29 cellular contexts compared by ENCODE assay signal in genomic region chr15:72173864-72174550, GRCh38. TPM values are rescaled to one million over a fixed set of nuclear protein-coding genes. Genes with fewer than 3 reads are reported as not detected.
"Had no signal": no experiment of that assay in that cellular context is flagged by ENCODE, and none has a peak within 500 bp of the region (broad histone marks: within the 10 kb centered on the region; RNA-seq: fewer than 3 reads in every experiment).

No MANE protein-coding gene starts in this region.

- H3K27me3 ChIP-seq: adrenal gland, ascending aorta, dorsolateral prefrontal cortex, right lobe of liver, upper lobe of left lung had no signal

- H3K27ac ChIP-seq: adrenal gland, ascending aorta, coronary artery, dorsolateral prefrontal cortex, right lobe of liver, skin epidermis had no signal

- H3K4me1 Mint-ChIP-seq: activated B cell treated with CpG ODN at 0.5 μM for 24 hours had no signal

- DNase-seq: activated B cell treated with CpG ODN at 0.5 μM for 24 hours; activated CD4-positive, alpha-beta T cell treated with anti-CD3 and anti-CD28 coated beads, Interleukin-2, amount 50 U/mL, for 4 hours; activated effector memory CD4-positive, alpha-beta T cell treated with anti-CD3 and anti-CD28 coated beads, Interleukin-2, amount 50 U/mL, for 16 hours; activated naive CD4-positive, alpha-beta T cell treated with anti-CD3 and anti-CD28 coated beads for 36 hours; activated naive CD8-positive, alpha-beta T cell treated with anti-CD3 and anti-CD28 coated beads for 36 hours; activated T-cell treated with anti-CD3 and anti-CD28 coated beads for 4 hours; adrenal gland; effector memory CD8-positive, alpha-beta T cell; erythroblast; hippocampal formation; left colon; midbrain; naive thymus-derived CD4-positive, alpha-beta T cell; right lobe of liver; stimulated activated CD4-positive, alpha-beta T cell treated with anti-CD3 and anti-CD28 coated beads, Interleukin-4, amount 100 ng/mL, for 24 hours; stimulated activated naive CD8-positive, alpha-beta T cell treated with anti-CD3 and anti-CD28 coated beads, Interleukin-15, amount 100 ng/mL, for 72 hours; substantia nigra; T-helper 17 cell; T1000; upper lobe of left lung had no signal

- H3K4me3 Mint-ChIP-seq: activated B cell treated with CpG ODN at 0.5 μM for 24 hours; activated naive CD4-positive, alpha-beta T cell treated with anti-CD3 and anti-CD28 coated beads for 36 hours; activated naive CD8-positive, alpha-beta T cell treated with anti-CD3 and anti-CD28 coated beads for 36 hours; brain; effector memory CD8-positive, alpha-beta T cell; naive thymus-derived CD4-positive, alpha-beta T cell; stimulated activated effector memory CD8-positive, alpha-beta T cell treated with anti-CD3 and anti-CD28 coated beads, Interleukin-12 subunit alpha, Interleukin-12 subunit beta, amount 100 ng/mL, for 72 hours; stimulated activated naive CD8-positive, alpha-beta T cell treated with anti-CD3 and anti-CD28 coated beads, Interleukin-15, amount 100 ng/mL, for 72 hours; T-helper 17 cell had no signal

- H3K9me3 ChIP-seq: adrenal gland, ascending aorta, right lobe of liver, upper lobe of left lung had no signal

- H3K36me3 ChIP-seq: adrenal gland, ascending aorta, right lobe of liver, upper lobe of left lung had no signal

- H3K9me3 Mint-ChIP-seq: activated B cell treated with CpG ODN at 0.5 μM for 24 hours; activated naive CD4-positive, alpha-beta T cell treated with anti-CD3 and anti-CD28 coated beads for 36 hours; activated naive CD8-positive, alpha-beta T cell treated with anti-CD3 and anti-CD28 coated beads for 36 hours; effector memory CD8-positive, alpha-beta T cell; naive thymus-derived CD4-positive, alpha-beta T cell; stimulated activated effector memory CD8-positive, alpha-beta T cell treated with anti-CD3 and anti-CD28 coated beads, Interleukin-12 subunit alpha, Interleukin-12 subunit beta, amount 100 ng/mL, for 72 hours; stimulated activated naive CD8-positive, alpha-beta T cell treated with anti-CD3 and anti-CD28 coated beads, Interleukin-15, amount 100 ng/mL, for 72 hours had no signal

- H3K4me1 ChIP-seq: adrenal gland, ascending aorta, right lobe of liver had no signal

- FAIRE-seq: keratinocyte had no signal

- H3K4me3 ChIP-seq: adrenal gland, ascending aorta, coronary artery, dorsolateral prefrontal cortex, right lobe of liver, skin epidermis, upper lobe of left lung had no signal

- H3K36me3 Mint-ChIP-seq: activated naive CD8-positive, alpha-beta T cell treated with anti-CD3 and anti-CD28 coated beads for 36 hours; brain; naive thymus-derived CD4-positive, alpha-beta T cell; stimulated activated effector memory CD8-positive, alpha-beta T cell treated with anti-CD3 and anti-CD28 coated beads, Interleukin-12 subunit alpha, Interleukin-12 subunit beta, amount 100 ng/mL, for 72 hours had no signal

- H3K27ac Mint-ChIP-seq: activated B cell treated with CpG ODN at 0.5 μM for 24 hours; activated naive CD4-positive, alpha-beta T cell treated with anti-CD3 and anti-CD28 coated beads for 36 hours; activated naive CD8-positive, alpha-beta T cell treated with anti-CD3 and anti-CD28 coated beads for 36 hours; brain; effector memory CD8-positive, alpha-beta T cell; naive thymus-derived CD4-positive, alpha-beta T cell; stimulated activated effector memory CD8-positive, alpha-beta T cell treated with anti-CD3 and anti-CD28 coated beads, Interleukin-12 subunit alpha, Interleukin-12 subunit beta, amount 100 ng/mL, for 72 hours had no signal

- ATAC-seq: effector memory CD8-positive, alpha-beta T cell; left colon; naive thymus-derived CD4-positive, alpha-beta T cell; right lobe of liver; stimulated activated naive CD8-positive, alpha-beta T cell treated with anti-CD3 and anti-CD28 coated beads, Interleukin-15, amount 100 ng/mL, for 72 hours; T-helper 17 cell had no signal

RNA-seq across cellular contexts. Expression of gene GRAMD2A, which starts 23.6 kb away (rescaled TPM):
- total RNA-seq: activated B cell treated with CpG ODN at 0.5 μM for 24 hours; activated naive CD4-positive, alpha-beta T cell treated with anti-CD3 and anti-CD28 coated beads for 36 hours; activated naive CD8-positive, alpha-beta T cell treated with anti-CD3 and anti-CD28 coated beads for 36 hours; ascending aorta; cardiac septum; liver; naive thymus-derived CD4-positive, alpha-beta T cell; right lobe of liver; T-helper 17 cell had no signal
- polyA plus RNA-seq: liver; naive thymus-derived CD4-positive, alpha-beta T cell had no signal
